ENCODE assay signal across 13 cellular contexts in the genomic region with DNA sequence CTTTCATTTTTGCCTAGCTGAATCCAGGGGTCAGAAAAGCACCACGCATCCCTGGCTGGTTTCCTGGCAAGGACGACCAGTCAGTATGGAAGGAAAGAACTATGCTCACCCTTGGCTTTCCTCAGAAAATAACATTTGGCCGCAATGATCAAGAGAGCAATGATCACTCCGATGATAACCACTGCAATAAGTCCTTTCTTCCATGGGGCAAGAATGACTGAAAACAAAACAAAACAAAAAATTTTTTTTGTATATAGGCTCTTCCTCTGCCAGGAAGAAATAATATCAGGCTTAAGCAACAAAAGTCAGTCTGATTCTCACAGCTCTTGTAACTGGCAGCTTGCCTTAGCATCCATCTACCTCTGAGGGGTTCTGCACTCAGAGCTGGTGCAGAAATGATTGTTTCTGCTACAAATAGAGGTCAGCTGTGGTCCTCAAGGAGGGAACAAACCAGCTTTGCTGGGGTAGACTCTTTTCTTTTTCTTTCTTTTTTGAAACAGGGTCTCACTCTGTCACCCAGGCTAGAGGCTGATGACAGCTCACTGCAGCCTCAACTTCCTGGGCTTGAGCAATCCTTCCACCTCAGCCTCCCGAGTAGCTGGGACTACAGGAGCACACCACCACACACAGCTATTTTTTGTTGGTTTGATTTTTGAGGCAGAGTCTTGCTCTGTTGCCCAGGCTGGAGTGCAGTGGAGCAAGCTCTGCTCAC. TPM values are rescaled to one million over a fixed set of nuclear protein-coding genes. Genes with fewer than 3 reads are reported as not detected.
DNase-seq lines count a peak whose midpoint lies in the region; ATAC-seq and TF ChIP-seq lines count a peak whose summit lies in the region.
"Had no signal": no experiment of that assay in that cellular context is flagged by ENCODE, and none has a peak within 500 bp of the region (broad histone marks: within the 10 kb centered on the region; RNA-seq: fewer than 3 reads in every experiment).

No MANE protein-coding gene starts in this region.

- no peaks in the 10 kb centered on the region for H4K20me1 ChIP-seq in fibroblast of lung (ENCODE audit: control insufficient read depth, extremely low read depth, insufficient read depth, low read length)
- H4K20me1 ChIP-seq in neural progenitor cell (ENCODE audit: low read depth) = no peaks in the 10 kb centered on the region

- no peaks in the 10 kb centered on the region for H3K36me3 ChIP-seq in fibroblast of lung (ENCODE audit: control insufficient read depth, insufficient read depth, low read length)
- H3K36me3 ChIP-seq in neural progenitor cell = no peaks in the 10 kb centered on the region
- H3K36me3 ChIP-seq: Peyer's patch had no signal

- no peaks in the 10 kb centered on the region for H3K9me3 Mint-ChIP-seq in CD4-positive, alpha-beta T cell
- H3K9me3 Mint-ChIP-seq in neural progenitor cell = no peaks in the 10 kb centered on the region

- H3K79me2 ChIP-seq in fibroblast of lung (ENCODE audit: control insufficient read depth, insufficient read depth, low read length) (no peaks in the 10 kb centered on the region), neural progenitor cell (ENCODE audit: low read depth) (no peaks in the 10 kb centered on the region)

- no peak overlapping the region for H3K27ac ChIP-seq in CD4-positive, alpha-beta T cell (ENCODE audit: low read depth, low read length)
- H3K27ac ChIP-seq in RWPE1 = peak overlapping the region; percentile 93
- H3K27ac ChIP-seq in fibroblast of lung (ENCODE audit: insufficient read depth, low read length) = no peak overlapping the region
- no peak overlapping the region for H3K27ac ChIP-seq in neural progenitor cell
- H3K27ac ChIP-seq: C4-2B had no signal

- no peak for ATAC-seq in CD4-positive, alpha-beta T cell (ENCODE audit: poor library complexity)
- no peak for ATAC-seq in HG03354 (IDR thresholded peaks at IDR 0.05; ENCODE audit: poor library complexity, severe bottlenecking, unreplicated experiment)
- no peak for ATAC-seq in GM19467 (IDR thresholded peaks at IDR 0.05; ENCODE audit: unreplicated experiment)

- H3K27me3 ChIP-seq in CD4-positive, alpha-beta T cell (ENCODE audit: control insufficient read depth, insufficient read depth, low read length) = no peaks in the 10 kb centered on the region
- H3K27me3 ChIP-seq in fibroblast of lung (ENCODE audit: control insufficient read depth, insufficient read depth, low read length) (no peaks in the 10 kb centered on the region), neural progenitor cell (no peaks in the 10 kb centered on the region)
- H3K27me3 ChIP-seq: Peyer's patch had no signal

- TF ChIP-seq CTCF in CD4-positive, alpha-beta T cell (IDR thresholded peaks at IDR 0.05) = no peak
- TF ChIP-seq CTCF in RWPE1 (conservative IDR thresholded peaks at IDR 0.05; ENCODE audit: low read depth) = no peak
- TF ChIP-seq CTCF in fibroblast of lung (conservative IDR thresholded peaks at IDR 0.05 in 1 of 2, IDR thresholded peaks at IDR 0.05 in 1 of 2; ENCODE audit: low read depth in 1 of 2, low read length in 2 of 2) = no peak
- TF ChIP-seq CTCF in neural progenitor cell (IDR thresholded peaks at IDR 0.05) = no peak
- TF ChIP-seq CTCF in GM10248 (IDR thresholded peaks at IDR 0.05; ENCODE audit: control extremely low read depth, extremely low read depth, low read depth, missing control alignments) = no peak

- H3K4me3 Mint-ChIP-seq in CD4-positive, alpha-beta T cell = no peak overlapping the region
- no peak overlapping the region for H3K4me3 Mint-ChIP-seq in neural progenitor cell

- no peak for DNase-seq in CD4-positive, alpha-beta T cell
- DNase-seq in RWPE1 (ENCODE audit: low spot score) = no peak
- peak; percentile 60 to 91 for DNase-seq in fibroblast of lung (ENCODE audit: low read depth in 2 of 2)
- DNase-seq in neural progenitor cell (ENCODE audit: low spot score) = no peak
- no peak for DNase-seq in effector CD8-positive, alpha-beta T cell (lab: John Stamatoyannopoulos, UW)
- no peak for DNase-seq in GM10248 (ENCODE audit: extremely low spot score)
- DNase-seq: hippocampal formation; mesendoderm; Peyer's patch; stimulated activated CD4-positive, alpha-beta T cell treated with anti-CD3 and anti-CD28 coated beads, Interleukin-4, amount 100 ng/mL, for 4 hours had no signal

- H3K4me2 ChIP-seq in fibroblast of lung (ENCODE audit: extremely low read depth, insufficient read depth, low read length) = peak overlapping the region; percentile 44
- H3K4me2 ChIP-seq in neural progenitor cell = no peak overlapping the region

- peaks cover 16% of the 10 kb centered on the region for H3K4me1 ChIP-seq in fibroblast of lung (ENCODE audit: control insufficient read depth, extremely low read depth, insufficient read depth, low read length)
- H3K4me1 ChIP-seq in neural progenitor cell = peaks cover 3% of the 10 kb centered on the region

- no peaks in the 10 kb centered on the region for H3K9me3 ChIP-seq in CD4-positive, alpha-beta T cell (ENCODE audit: control insufficient read depth, low read length)
- H3K9me3 ChIP-seq in fibroblast of lung (ENCODE audit: control insufficient read depth, insufficient read depth, low read depth, low read length) = no peaks in the 10 kb centered on the region
- no peaks in the 10 kb centered on the region for H3K9me3 ChIP-seq in neural progenitor cell (ENCODE audit: low read depth)
- H3K9me3 ChIP-seq: Peyer's patch had no signal

- CTCF ChIA-PET in CD4-positive, alpha-beta T cell (lab: Charles Lee) = interaction anchor here (0.6 kb wide), 1 partner anchor 24 kb away, joined by 3 read pairs; no protein-coding TSS in a partner anchor
- CTCF ChIA-PET in RWPE1 (lab: Yijun Ruan, JAX) (interaction anchor here (0.6 kb wide), 1 partner anchor 7 kb away, joined by 4 read pairs; no protein-coding TSS in a partner anchor), GM10248 (lab: Yijun Ruan, JAX) (interaction anchor here (1.0 to 1.4 kb wide), 4 partner anchors 15 to 65 kb away, joined by 3 to 5 read pairs (median 3); no protein-coding TSS in a partner anchor)

- H2AFZ ChIP-seq in fibroblast of lung (ENCODE audit: low read length) (no peak overlapping the region), neural progenitor cell (replicated peaks) (no peak overlapping the region)

- peak overlapping the region; percentile 7 for H3K27ac Mint-ChIP-seq in CD4-positive, alpha-beta T cell
- peak overlapping the region; percentile 64 for H3K27ac Mint-ChIP-seq in neural progenitor cell

- H3K9ac ChIP-seq in fibroblast of lung (ENCODE audit: insufficient read depth, low read length) (no peak overlapping the region), neural progenitor cell (no peak overlapping the region)

- H3K4me3 ChIP-seq in fibroblast of lung (replicated peaks in 1 of 4; ENCODE audit: control extremely low read depth in 1 of 4, insufficient read depth in 1 of 4, low read depth in 3 of 4, low read length in 4 of 4) = no peak overlapping the region
- no peak overlapping the region for H3K4me3 ChIP-seq in neural progenitor cell
- H3K4me3 ChIP-seq: Peyer's patch had no signal

- H3K36me3 Mint-ChIP-seq in CD4-positive, alpha-beta T cell (ENCODE audit: low read depth) = peaks cover 25% of the 10 kb centered on the region
- H3K36me3 Mint-ChIP-seq in neural progenitor cell = no peaks in the 10 kb centered on the region

- H3K4me1 Mint-ChIP-seq in CD4-positive, alpha-beta T cell (ENCODE audit: low read depth) = peaks cover 17% of the 10 kb centered on the region
- peaks cover 4% of the 10 kb centered on the region for H3K4me1 Mint-ChIP-seq in neural progenitor cell

- intact Hi-C loops in CD4-positive, alpha-beta T cell (cut with DNase I, micrococcal nuclease) = no loop called here

- no peaks in the 10 kb centered on the region for H3K27me3 Mint-ChIP-seq in CD4-positive, alpha-beta T cell
- H3K27me3 Mint-ChIP-seq in neural progenitor cell (ENCODE audit: insufficient read depth, low read depth) = peaks cover 11% of the 10 kb centered on the region

- peaks cover 2% of the 10 kb centered on the region for H3F3A ChIP-seq in neural progenitor cell (ENCODE audit: low read depth)

- POLR2A ChIA-PET in CD4-positive, alpha-beta T cell (lab: Charles Lee) = interaction anchor here (0.6 kb wide), 1 partner anchor 15 kb away, joined by 3 read pairs; no protein-coding TSS in a partner anchor
- POLR2A ChIA-PET in RWPE1 (lab: Yijun Ruan, JAX; ENCODE audit: low non-redundant PET) = no interaction called here
- POLR2A ChIA-PET in GM10248 (lab: Yijun Ruan, JAX) = no interaction called here

RNA-seq across cellular contexts. Expression of a gene that starts 35.7 kb away (rescaled TPM):
- 10 to 100 TPM; 20.6 to 20.8 TPM for total RNA-seq in CD4-positive, alpha-beta T cell
- total RNA-seq in fibroblast of lung = 0.26 and 0.50 TPM in 2 replicates
- 0.08 and 0.12 TPM in 2 replicates for polyA plus RNA-seq in fibroblast of lung
- polyA plus RNA-seq in fibroblast of lung (2012) = 0.06 and 0.10 TPM in 2 replicates
- 0.15 TPM in 1 of 2 replicates, not detected in the other for polyA minus RNA-seq in fibroblast of lung (ENCODE audit: low replicate concordance)
- total RNA-seq in neural progenitor cell (ENCODE audit: low replicate concordance) = not detected in 2 replicates

Comparison
In these comparisons a context has a peak if more than half of its experiments do, and no peak if none do; other contexts are left out.
1. DNase-seq: peak in fibroblast of lung (2 of 2); none in CD4-positive, alpha-beta T cell (0 of 10), RWPE1 (single experiment), neural progenitor cell (single experiment), effector CD8-positive, alpha-beta T cell (single experiment) and GM10248 (single experiment).
2. RNA of a gene that starts 35.7 kb away (total RNA-seq): 20.6 to 20.8 TPM in CD4-positive, alpha-beta T cell; 0.26 to 0.50 TPM in fibroblast of lung and not detected in neural progenitor cell; every median in the first group is over 10 times any median in the second.